1 cellular context compared by ENCODE assay signal in genomic region chr16:84677849-84678248, GRCh38.
TF ChIP-seq lines count a peak whose summit lies in the region.

No MANE protein-coding gene starts in this region.

TF ChIP-seq in K562, 482 proteins besides CTCF, POLR2A, EP300 and RAD21 (continued from another document):
- TF ChIP-seq, protein P1, sequence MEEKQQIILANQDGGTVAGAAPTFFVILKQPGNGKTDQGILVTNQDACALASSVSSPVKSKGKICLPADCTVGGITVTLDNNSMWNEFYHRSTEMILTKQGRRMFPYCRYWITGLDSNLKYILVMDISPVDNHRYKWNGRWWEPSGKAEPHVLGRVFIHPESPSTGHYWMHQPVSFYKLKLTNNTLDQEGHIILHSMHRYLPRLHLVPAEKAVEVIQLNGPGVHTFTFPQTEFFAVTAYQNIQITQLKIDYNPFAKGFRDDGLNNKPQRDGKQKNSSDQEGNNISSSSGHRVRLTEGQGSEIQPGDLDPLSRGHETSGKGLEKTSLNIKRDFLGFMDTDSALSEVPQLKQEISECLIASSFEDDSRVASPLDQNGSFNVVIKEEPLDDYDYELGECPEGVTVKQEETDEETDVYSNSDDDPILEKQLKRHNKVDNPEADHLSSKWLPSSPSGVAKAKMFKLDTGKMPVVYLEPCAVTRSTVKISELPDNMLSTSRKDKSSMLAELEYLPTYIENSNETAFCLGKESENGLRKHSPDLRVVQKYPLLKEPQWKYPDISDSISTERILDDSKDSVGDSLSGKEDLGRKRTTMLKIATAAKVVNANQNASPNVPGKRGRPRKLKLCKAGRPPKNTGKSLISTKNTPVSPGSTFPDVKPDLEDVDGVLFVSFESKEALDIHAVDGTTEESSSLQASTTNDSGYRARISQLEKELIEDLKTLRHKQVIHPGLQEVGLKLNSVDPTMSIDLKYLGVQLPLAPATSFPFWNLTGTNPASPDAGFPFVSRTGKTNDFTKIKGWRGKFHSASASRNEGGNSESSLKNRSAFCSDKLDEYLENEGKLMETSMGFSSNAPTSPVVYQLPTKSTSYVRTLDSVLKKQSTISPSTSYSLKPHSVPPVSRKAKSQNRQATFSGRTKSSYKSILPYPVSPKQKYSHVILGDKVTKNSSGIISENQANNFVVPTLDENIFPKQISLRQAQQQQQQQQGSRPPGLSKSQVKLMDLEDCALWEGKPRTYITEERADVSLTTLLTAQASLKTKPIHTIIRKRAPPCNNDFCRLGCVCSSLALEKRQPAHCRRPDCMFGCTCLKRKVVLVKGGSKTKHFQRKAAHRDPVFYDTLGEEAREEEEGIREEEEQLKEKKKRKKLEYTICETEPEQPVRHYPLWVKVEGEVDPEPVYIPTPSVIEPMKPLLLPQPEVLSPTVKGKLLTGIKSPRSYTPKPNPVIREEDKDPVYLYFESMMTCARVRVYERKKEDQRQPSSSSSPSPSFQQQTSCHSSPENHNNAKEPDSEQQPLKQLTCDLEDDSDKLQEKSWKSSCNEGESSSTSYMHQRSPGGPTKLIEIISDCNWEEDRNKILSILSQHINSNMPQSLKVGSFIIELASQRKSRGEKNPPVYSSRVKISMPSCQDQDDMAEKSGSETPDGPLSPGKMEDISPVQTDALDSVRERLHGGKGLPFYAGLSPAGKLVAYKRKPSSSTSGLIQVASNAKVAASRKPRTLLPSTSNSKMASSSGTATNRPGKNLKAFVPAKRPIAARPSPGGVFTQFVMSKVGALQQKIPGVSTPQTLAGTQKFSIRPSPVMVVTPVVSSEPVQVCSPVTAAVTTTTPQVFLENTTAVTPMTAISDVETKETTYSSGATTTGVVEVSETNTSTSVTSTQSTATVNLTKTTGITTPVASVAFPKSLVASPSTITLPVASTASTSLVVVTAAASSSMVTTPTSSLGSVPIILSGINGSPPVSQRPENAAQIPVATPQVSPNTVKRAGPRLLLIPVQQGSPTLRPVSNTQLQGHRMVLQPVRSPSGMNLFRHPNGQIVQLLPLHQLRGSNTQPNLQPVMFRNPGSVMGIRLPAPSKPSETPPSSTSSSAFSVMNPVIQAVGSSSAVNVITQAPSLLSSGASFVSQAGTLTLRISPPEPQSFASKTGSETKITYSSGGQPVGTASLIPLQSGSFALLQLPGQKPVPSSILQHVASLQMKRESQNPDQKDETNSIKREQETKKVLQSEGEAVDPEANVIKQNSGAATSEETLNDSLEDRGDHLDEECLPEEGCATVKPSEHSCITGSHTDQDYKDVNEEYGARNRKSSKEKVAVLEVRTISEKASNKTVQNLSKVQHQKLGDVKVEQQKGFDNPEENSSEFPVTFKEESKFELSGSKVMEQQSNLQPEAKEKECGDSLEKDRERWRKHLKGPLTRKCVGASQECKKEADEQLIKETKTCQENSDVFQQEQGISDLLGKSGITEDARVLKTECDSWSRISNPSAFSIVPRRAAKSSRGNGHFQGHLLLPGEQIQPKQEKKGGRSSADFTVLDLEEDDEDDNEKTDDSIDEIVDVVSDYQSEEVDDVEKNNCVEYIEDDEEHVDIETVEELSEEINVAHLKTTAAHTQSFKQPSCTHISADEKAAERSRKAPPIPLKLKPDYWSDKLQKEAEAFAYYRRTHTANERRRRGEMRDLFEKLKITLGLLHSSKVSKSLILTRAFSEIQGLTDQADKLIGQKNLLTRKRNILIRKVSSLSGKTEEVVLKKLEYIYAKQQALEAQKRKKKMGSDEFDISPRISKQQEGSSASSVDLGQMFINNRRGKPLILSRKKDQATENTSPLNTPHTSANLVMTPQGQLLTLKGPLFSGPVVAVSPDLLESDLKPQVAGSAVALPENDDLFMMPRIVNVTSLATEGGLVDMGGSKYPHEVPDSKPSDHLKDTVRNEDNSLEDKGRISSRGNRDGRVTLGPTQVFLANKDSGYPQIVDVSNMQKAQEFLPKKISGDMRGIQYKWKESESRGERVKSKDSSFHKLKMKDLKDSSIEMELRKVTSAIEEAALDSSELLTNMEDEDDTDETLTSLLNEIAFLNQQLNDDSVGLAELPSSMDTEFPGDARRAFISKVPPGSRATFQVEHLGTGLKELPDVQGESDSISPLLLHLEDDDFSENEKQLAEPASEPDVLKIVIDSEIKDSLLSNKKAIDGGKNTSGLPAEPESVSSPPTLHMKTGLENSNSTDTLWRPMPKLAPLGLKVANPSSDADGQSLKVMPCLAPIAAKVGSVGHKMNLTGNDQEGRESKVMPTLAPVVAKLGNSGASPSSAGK (IDR thresholded peaks at IDR 0.05): 0 out of 2 replicates have a peak, but pooled peaks have one; percentile 36
